20 cellular contexts compared by ENCODE assay signal in genomic region chr3:14492948-14493881, GRCh38. TPM values are rescaled to one million over a fixed set of nuclear protein-coding genes. Genes with fewer than 3 reads are reported as not detected.
DNase-seq lines count a peak whose midpoint lies in the region; ATAC-seq, FAIRE-seq and TF ChIP-seq lines count a peak whose summit lies in the region.
"Had no signal": no experiment of that assay in that cellular context is flagged by ENCODE, and none has a peak within 500 bp of the region (broad histone marks: within the 10 kb centered on the region; RNA-seq: fewer than 3 reads in every experiment).

No MANE protein-coding gene starts in this region.

- 60% methylated on average over 30 of the region's 31 CpGs for WGBS in K562 (ENCODE audit: insufficient coverage, low coverage, missing lambda C conversion rate)
- WGBS in ovary, 3 donors = 79 to 91% (median 82%) methylated on average over 31 of the region's 31 CpGs

- ATAC-seq in K562 (no peak), upper lobe of right lung (no peak), HG03442 (IDR thresholded peaks at IDR 0.05; ENCODE audit: unreplicated experiment) (no peak)
- ATAC-seq: HepG2 had no signal

- no peak overlapping the region for H3K4me3 Mint-ChIP-seq in glutamatergic neuron (ENCODE audit: unreplicated experiment)
- H3K4me3 Mint-ChIP-seq: CD4-positive, alpha-beta memory T cell; H9 had no signal

- H4K20me1 ChIP-seq in K562 (replicated peaks; ENCODE audit: control insufficient read depth, insufficient read depth, low read length) = peaks cover 5% of the 10 kb centered on the region; the same call in 1 of the 2 replicates

- FAIRE-seq in K562 (lab: Jason Lieb, UNC) = no peak
- FAIRE-seq: A549, GM12892, HepG2, HTR-8/SVneo had no signal

- H3K36me3 Mint-ChIP-seq in glutamatergic neuron (ENCODE audit: unreplicated experiment) = no peaks in the 10 kb centered on the region

- peak overlapping the region in 1 of 2 experiments; percentile 38; a peak in 2 of 4 replicates for H3K9ac ChIP-seq in K562 (ENCODE audit: insufficient read depth in 1 of 2, low read depth in 2 of 2, low read length in 2 of 2)

- H3K36me3 ChIP-seq in K562 (ENCODE audit: control insufficient read depth, insufficient read depth, low read length) (peaks cover 15% of the 10 kb centered on the region; the same call in 2 of the 3 replicates), ovary (no peaks in the 10 kb centered on the region), upper lobe of right lung (peaks cover 6% of the 10 kb centered on the region)
- H3K36me3 ChIP-seq: BE2C had no signal

- CTCF ChIA-PET in K562 (lab: Yijun Ruan, JAX; ENCODE audit: low intra/inter-chr PET ratio) = no interaction called here

- H3K4me1 ChIP-seq in K562 (replicated peaks in 1 of 2; ENCODE audit: control insufficient read depth in 2 of 2, insufficient read depth in 2 of 2, low read length in 2 of 2) (peaks cover 0 to 12% of the 10 kb centered on the region in 2 experiments; a peak in 2 of 5 replicates), ovary (ENCODE audit: insufficient read depth) (peaks cover 7% of the 10 kb centered on the region), upper lobe of right lung (no peaks in the 10 kb centered on the region)
- H3K4me1 ChIP-seq: BE2C had no signal

- no peaks in the 10 kb centered on the region for H3K9me3 ChIP-seq in K562 (replicated peaks; ENCODE audit: control insufficient read depth, insufficient read depth, low read depth, low read length)
- H3K9me3 ChIP-seq in ovary = no peaks in the 10 kb centered on the region
- H3K9me3 ChIP-seq in upper lobe of right lung = no peaks in the 10 kb centered on the region
- H3K9me3 ChIP-seq: A549, BE2C had no signal

- TF ChIP-seq POLR2A in K562 (conservative IDR thresholded peaks at IDR 0.05) (no peak), ovary (IDR thresholded peaks at IDR 0.05) (no peak)

- TF ChIP-seq RAD21 in K562 (CRISPR knock-in tag; conservative IDR thresholded peaks at IDR 0.05 in 1 of 2, IDR thresholded peaks at IDR 0.05 in 1 of 2) = no peak

- H3K4me3 ChIP-seq in K562 (no peak overlapping the region), ovary (no peak overlapping the region), upper lobe of right lung (no peak overlapping the region)
- H3K4me3 ChIP-seq: A549 had no signal

- no peak overlapping the region for H3K27ac Mint-ChIP-seq in glutamatergic neuron (ENCODE audit: unreplicated experiment)
- H3K27ac Mint-ChIP-seq: CD4-positive, alpha-beta memory T cell; H9 had no signal

- no peak overlapping the region for H3K4me2 ChIP-seq in K562 (ENCODE audit: insufficient read depth, low read length)
- H3K4me2 ChIP-seq: A549 had no signal

- intact Hi-C loops in K562 (cut with micrococcal nuclease) (loop anchor here (10.0 kb wide), 1 partner anchor 598 kb away; no protein-coding TSS in a partner anchor), ovary (cut with DNase I) (no loop called here), upper lobe of right lung (cut with DNase I) (no loop called here)

- no peak for DNase-seq in K562 (ENCODE audit: extremely low read depth in 1 of 4, low spot score in 3 of 4)
- peak; percentile 13 for DNase-seq in glutamatergic neuron
- peak in 3 of 5 donors; percentile 23 to 30 (median 24) for DNase-seq in ovary
- DNase-seq in upper lobe of right lung = peak; percentile 61
- DNase-seq in iPS-NIHi7 (ENCODE audit: extremely low spot score) = no peak
- no peak for DNase-seq in RKO (ENCODE audit: low spot score)
- DNase-seq: BE2C; CD4-positive, alpha-beta memory T cell; DMS79 treated with DMSO at 0.1 percent for 48 hours; EL; GDM1; GOT3; H9 had no signal

- H3K79me2 ChIP-seq in K562 (ENCODE audit: control insufficient read depth, insufficient read depth, low read length) = no peaks in the 10 kb centered on the region

- H2AFZ ChIP-seq in K562 (ENCODE audit: low read depth, low read length) = no peak overlapping the region

- TF ChIP-seq EP300 in K562 (IDR thresholded peaks at IDR 0.05; ENCODE audit: low read length) (no peak), ovary (IDR thresholded peaks at IDR 0.05) (no peak)

- no peaks in the 10 kb centered on the region for H3K9me3 Mint-ChIP-seq in glutamatergic neuron (ENCODE audit: unreplicated experiment)
- H3K9me3 Mint-ChIP-seq: H9 had no signal

- H3K27me3 ChIP-seq in K562 (ENCODE audit: control insufficient read depth in 2 of 2, insufficient read depth in 2 of 2, low read length in 2 of 2) (peaks cover 0 to 7% of the 10 kb centered on the region in 2 experiments; a peak in 2 of 5 replicates), ovary (no peaks in the 10 kb centered on the region), upper lobe of right lung (no peaks in the 10 kb centered on the region)
- H3K27me3 ChIP-seq: BE2C had no signal

- in situ Hi-C loops in K562 (cut with MboI) = no loop called here

- H3K27ac ChIP-seq in K562 (ENCODE audit: extremely low read depth, low read depth, low read length) (no peak overlapping the region), ovary (no peak overlapping the region), upper lobe of right lung (no peak overlapping the region)
- H3K27ac ChIP-seq: A549, C4-2B had no signal

- peaks cover 2% of the 10 kb centered on the region for H3K27me3 Mint-ChIP-seq in glutamatergic neuron (ENCODE audit: unreplicated experiment)
- H3K27me3 Mint-ChIP-seq: CD4-positive, alpha-beta memory T cell had no signal

- H3K4me1 Mint-ChIP-seq in glutamatergic neuron (ENCODE audit: low read depth, unreplicated experiment) = no peaks in the 10 kb centered on the region

- no peak for TF ChIP-seq CTCF in K562 (IDR thresholded peaks at IDR 0.05 in 2 of 3, conservative IDR thresholded peaks at IDR 0.05 in 1 of 3; ENCODE audit: insufficient read depth in 2 of 3, low read depth in 1 of 3, low read length in 3 of 3)
- TF ChIP-seq CTCF in glutamatergic neuron (IDR thresholded peaks at IDR 0.05; ENCODE audit: partially characterized antibody, unreplicated experiment) = no peak
- no peak for TF ChIP-seq CTCF in ovary (IDR thresholded peaks at IDR 0.05)
- no peak for TF ChIP-seq CTCF in upper lobe of right lung (IDR thresholded peaks at IDR 0.05)

- no peaks in the 10 kb centered on the region for H3K9me1 ChIP-seq in K562 (ENCODE audit: control insufficient read depth, insufficient read depth, low read length)

- POLR2A ChIA-PET in K562 (lab: Yijun Ruan, JAX) = interaction anchor here (0.9 to 1.5 kb wide), 2 partner anchors 30 to 39 kb away, joined by 3 to 5 read pairs; no protein-coding TSS in a partner anchor

- BruUV-seq in K562 (replicated peaks; lab: Mats Ljungman, UMichigan) = no TSS peak

TF ChIP-seq in K562, 482 proteins besides CTCF, POLR2A, EP300 and RAD21 (continues in another document):
- TF ChIP-seq GABPB1 (CRISPR knock-in tag; IDR thresholded peaks at IDR 0.05) (no peak), CBX5 (IDR thresholded peaks at IDR 0.05; ENCODE audit: borderline replicate concordance, low read depth) (no peak), MTA1 (IDR thresholded peaks at IDR 0.05; ENCODE audit: borderline replicate concordance) (no peak), TCF15 (CRISPR knock-in tag; IDR thresholded peaks at IDR 0.05) (no peak), CTCFL (IDR thresholded peaks at IDR 0.05; ENCODE audit: borderline replicate concordance, insufficient read depth, low read depth, low read length, poor library complexity, severe bottlenecking) (no peak), NELFE (IDR thresholded peaks at IDR 0.05; ENCODE audit: insufficient read depth, insufficient read length) (no peak), YBX1 (IDR thresholded peaks at IDR 0.05) (no peak)

RNA-seq across cellular contexts. Expression of gene GRIP2, which starts 46.9 kb away (rescaled TPM):
- total RNA-seq in K562 (2011; cell fraction: chromatin; rRNA removed; ENCODE audit: low replicate concordance) = not detected in 2 replicates
- total RNA-seq in K562 (2011; cell fraction: nucleolus; rRNA removed) = under 0.01 TPM in 1 of 2 replicates, not detected in the other
- 0.07 TPM in 1 of 2 replicates, not detected in the other for total RNA-seq in K562 (2011; cell fraction: nucleoplasm; rRNA removed)
- total RNA-seq in K562 (2014; rRNA removed) (not detected in 2 replicates), K562 (2014; rRNA removed; fragmentation: Illumina TruSeq; extraction: Trizol) (not detected in 2 replicates), K562 (2015; rRNA removed; fragmentation: Illumina TruSeq; extraction: Trizol) (not detected in 2 replicates), K562 (2021) (not detected in 2 replicates), glutamatergic neuron (ENCODE audit: unreplicated experiment) (0.34 TPM), ovary (10 to 100 TPM in 2 of 7 donors, 1 to 10 TPM in 5; 1.1 to 19.4 (median 5.4) TPM), upper lobe of right lung (0.52 TPM)
- polyA plus RNA-seq in K562 (2011; rRNA removed) (not detected in 2 replicates), K562 (2014; fragmentation: Illumina TruSeq; extraction: Trizol) (not detected in 2 replicates), K562 (2014; fragmentation: Nextera tagmentation; extraction: Ambion mirVana) (under 1 TPM; 0.01 TPM), K562 (2014; rRNA removed) (0.03 TPM in 1 of 2 replicates, not detected in the other), ovary (10 to 100 TPM in 1 of 2 donors, 1 to 10 TPM in 1; 1.6 to 11.2 TPM)
- polyA plus RNA-seq in K562 (2011; cell fraction: cytosol; rRNA removed) = 0.04 TPM in 1 of 2 replicates, not detected in the other
- polyA plus RNA-seq in K562 (2011; cell fraction: nucleus; rRNA removed) = 0.03 and 0.06 TPM in 2 replicates
- 0.04 and 0.06 TPM in 2 replicates for polyA plus RNA-seq in K562 (2012)
- polyA minus RNA-seq in K562 (2011; rRNA and poly(A)+ RNA removed) = not detected in 2 replicates
- polyA minus RNA-seq in K562 (2011; cell fraction: cytosol; rRNA and poly(A)+ RNA removed) = not detected in 2 replicates
- not detected in 2 replicates for polyA minus RNA-seq in K562 (2011; cell fraction: nucleus; rRNA and poly(A)+ RNA removed)
- total RNA-seq: CD4-positive, alpha-beta memory T cell had no signal
- polyA plus RNA-seq: AG04450; CD4-positive, alpha-beta memory T cell had no signal

Comparison
In these comparisons a context has a peak if more than half of its experiments do, and no peak if none do; other contexts are left out.
1. DNase-seq: peak in glutamatergic neuron (single experiment), ovary (3 of 5) and upper lobe of right lung (single experiment); none in K562 (0 of 4), iPS-NIHi7 (single experiment) and RKO (single experiment).